ENCODE assay signal across 35 cellular contexts in genomic region chr22:39610246-39610645, GRCh38. TPM values are rescaled to one million over a fixed set of nuclear protein-coding genes. Genes with fewer than 3 reads are reported as not detected.
"Had no signal": no experiment of that assay in that cellular context is flagged by ENCODE, and none has a peak within 500 bp of the region (broad histone marks: within the 10 kb centered on the region; RNA-seq: fewer than 3 reads in every experiment).

No MANE protein-coding gene starts in this region.

- DNase-seq: activated CD4-positive, alpha-beta T cell treated with anti-CD3 and anti-CD28 coated beads for 48 hours; activated CD4-positive, alpha-beta T cell treated with anti-CD3 and anti-CD28 coated beads, Interleukin-2, amount 50 U/mL, for 1 hour; activated CD4-positive, alpha-beta T cell treated with anti-CD3 and anti-CD28 coated beads, Interleukin-2, amount 50 U/mL, for 48 hours; activated CD8-positive, alpha-beta memory T cell treated with anti-CD3 and anti-CD28 coated beads for 24 hours; activated CD8-positive, alpha-beta T cell treated with anti-CD3 and anti-CD28 coated beads for 36 hours; activated effector memory CD4-positive, alpha-beta T cell treated with anti-CD3 and anti-CD28 coated beads, Interleukin-2, amount 50 U/mL, for 16 hours; activated naive CD4-positive, alpha-beta T cell treated with anti-CD3 and anti-CD28 coated beads for 36 hours; activated naive CD8-positive, alpha-beta T cell treated with anti-CD3 and anti-CD28 coated beads for 36 hours; activated naive CD8-positive, alpha-beta T cell treated with anti-CD3 and anti-CD28 coated beads, Interleukin-2, amount 50 U/mL, for 24 hours; activated T-cell treated with anti-CD3 and anti-CD28 coated beads, Interleukin-2, amount 50 U/mL, for 48 hours; adrenal gland; amygdala; aorta; cortex of kidney; dermis blood vessel endothelial cell; effector CD8-positive, alpha-beta T cell; esophagus squamous epithelium; foreskin melanocyte; head of caudate nucleus; hippocampal formation; T-helper 2 cell had no signal

- H3K27ac Mint-ChIP-seq: activated CD8-positive, alpha-beta T cell treated with anti-CD3 and anti-CD28 coated beads for 36 hours; activated naive CD4-positive, alpha-beta T cell treated with anti-CD3 and anti-CD28 coated beads for 36 hours; activated naive CD4-positive, alpha-beta T cell treated with anti-CD3 and anti-CD28 coated beads, Interleukin-2, amount 50 U/mL, for 24 hours; activated naive CD8-positive, alpha-beta T cell treated with anti-CD3 and anti-CD28 coated beads for 36 hours; activated naive CD8-positive, alpha-beta T cell treated with anti-CD3 and anti-CD28 coated beads, Interleukin-2, amount 50 U/mL, for 24 hours; activated T-helper 1 cell treated with anti-CD3 and anti-CD28 coated beads, Interleukin-12 subunit alpha, Interleukin-12 subunit beta, Interleukin-2, Interleukin-4 antibody, amounts not matched to agents 30 ng/mL and 10 ng/mL and 1 ng/mL, durations not matched to agents 14 hours and 24 hours and 36 hours; activated T-helper 2 cell treated with anti-CD3 and anti-CD28 coated beads, Interferon-gamma antibody, Interleukin-2, Interleukin-4, amounts not matched to agents 10 μg/mL and 5 μg/mL and 100 μg/mL, durations not matched to agents 14 hours and 24 hours and 36 hours; brain; WTC11 had no signal

- H3K9me3 ChIP-seq: adrenal gland, breast epithelium, esophagus squamous epithelium had no signal

- H3K4me1 ChIP-seq: breast epithelium, esophagus squamous epithelium, gastroesophageal sphincter had no signal

- H3K27me3 ChIP-seq: adrenal gland, breast epithelium had no signal

- FAIRE-seq: colon, endometrium, endothelial cell of umbilical vein, TTC549 had no signal

- H3K9me3 Mint-ChIP-seq: activated naive CD4-positive, alpha-beta T cell treated with anti-CD3 and anti-CD28 coated beads, Interleukin-2, amount 50 U/mL, for 24 hours; activated T-helper 2 cell treated with anti-CD3 and anti-CD28 coated beads, Interferon-gamma antibody, Interleukin-2, Interleukin-4, amounts not matched to agents 10 μg/mL and 5 μg/mL and 100 μg/mL, durations not matched to agents 14 hours and 24 hours and 36 hours; central memory CD8-positive, alpha-beta T cell had no signal

- H3K27me3 Mint-ChIP-seq: activated naive CD4-positive, alpha-beta T cell treated with anti-CD3 and anti-CD28 coated beads, Interleukin-2, amount 50 U/mL, for 24 hours; activated naive CD8-positive, alpha-beta T cell treated with anti-CD3 and anti-CD28 coated beads for 36 hours had no signal

- H3K36me3 ChIP-seq: adrenal gland, breast epithelium, esophagus squamous epithelium, gastroesophageal sphincter had no signal

- H3K4me3 ChIP-seq: adrenal gland, breast epithelium, esophagus squamous epithelium, gastroesophageal sphincter had no signal

- H3K4me3 Mint-ChIP-seq: activated CD8-positive, alpha-beta T cell treated with anti-CD3 and anti-CD28 coated beads for 36 hours; activated naive CD4-positive, alpha-beta T cell treated with anti-CD3 and anti-CD28 coated beads for 36 hours; activated naive CD4-positive, alpha-beta T cell treated with anti-CD3 and anti-CD28 coated beads, Interleukin-2, amount 50 U/mL, for 24 hours; activated naive CD8-positive, alpha-beta T cell treated with anti-CD3 and anti-CD28 coated beads for 36 hours; activated naive CD8-positive, alpha-beta T cell treated with anti-CD3 and anti-CD28 coated beads, Interleukin-2, amount 50 U/mL, for 24 hours; activated T-helper 1 cell treated with anti-CD3 and anti-CD28 coated beads, Interleukin-12 subunit alpha, Interleukin-12 subunit beta, Interleukin-2, Interleukin-4 antibody, amounts not matched to agents 30 ng/mL and 10 ng/mL and 1 ng/mL, durations not matched to agents 14 hours and 24 hours and 36 hours; brain; central memory CD8-positive, alpha-beta T cell; WTC11 had no signal

- H3K36me3 Mint-ChIP-seq: activated naive CD4-positive, alpha-beta T cell treated with anti-CD3 and anti-CD28 coated beads, Interleukin-2, amount 50 U/mL, for 24 hours had no signal

RNA-seq across cellular contexts. Expression of gene CACNA1I, which starts 39.7 kb away (rescaled TPM):
- total RNA-seq: dermis blood vessel endothelial cell, endothelial cell of umbilical vein, fibroblast of villous mesenchyme, glomerular endothelial cell had no signal
